Comparison of ENCODE assay signal across 1 cellular context in genomic region chr3:87006844-87007439, GRCh38.
TF ChIP-seq lines count a peak whose summit lies in the region.

No MANE protein-coding gene starts in this region.

TF ChIP-seq in WTC11, 78 proteins besides CTCF, POLR2A, EP300 and RAD21 (continued from another document):
- TF ChIP-seq, protein P1, sequence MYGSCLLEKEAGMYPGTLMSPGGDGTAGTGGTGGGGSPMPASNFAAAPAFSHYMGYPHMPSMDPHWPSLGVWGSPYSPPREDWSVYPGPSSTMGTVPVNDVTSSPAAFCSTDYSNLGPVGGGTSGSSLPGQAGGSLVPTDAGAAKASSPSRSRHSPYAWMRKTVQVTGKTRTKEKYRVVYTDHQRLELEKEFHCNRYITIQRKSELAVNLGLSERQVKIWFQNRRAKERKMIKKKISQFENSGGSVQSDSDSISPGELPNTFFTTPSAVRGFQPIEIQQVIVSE (CRISPR knock-in tag; IDR thresholded peaks at IDR 0.05; ENCODE audit: borderline replicate concordance) = no peak
- TF ChIP-seq, protein P2, sequence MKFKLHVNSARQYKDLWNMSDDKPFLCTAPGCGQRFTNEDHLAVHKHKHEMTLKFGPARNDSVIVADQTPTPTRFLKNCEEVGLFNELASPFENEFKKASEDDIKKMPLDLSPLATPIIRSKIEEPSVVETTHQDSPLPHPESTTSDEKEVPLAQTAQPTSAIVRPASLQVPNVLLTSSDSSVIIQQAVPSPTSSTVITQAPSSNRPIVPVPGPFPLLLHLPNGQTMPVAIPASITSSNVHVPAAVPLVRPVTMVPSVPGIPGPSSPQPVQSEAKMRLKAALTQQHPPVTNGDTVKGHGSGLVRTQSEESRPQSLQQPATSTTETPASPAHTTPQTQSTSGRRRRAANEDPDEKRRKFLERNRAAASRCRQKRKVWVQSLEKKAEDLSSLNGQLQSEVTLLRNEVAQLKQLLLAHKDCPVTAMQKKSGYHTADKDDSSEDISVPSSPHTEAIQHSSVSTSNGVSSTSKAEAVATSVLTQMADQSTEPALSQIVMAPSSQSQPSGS (CRISPR knock-in tag; IDR thresholded peaks at IDR 0.05; ENCODE audit: borderline replicate concordance, low read depth) = no peak
- TF ChIP-seq USF1 (CRISPR knock-in tag; IDR thresholded peaks at IDR 0.05) = no peak
